Comparison of ENCODE assay signal across 34 cellular contexts in genomic region chr3:166071831-166072230, GRCh38.
"Had no signal": no experiment of that assay in that cellular context is flagged by ENCODE, and none has a peak within 500 bp of the region (broad histone marks: within the 10 kb centered on the region; RNA-seq: fewer than 3 reads in every experiment).

No MANE protein-coding gene starts in this region.

- H3K36me3 Mint-ChIP-seq: activated CD4-positive, alpha-beta memory T cell treated with anti-CD3 and anti-CD28 coated beads for 36 hours; activated CD8-positive, alpha-beta memory T cell treated with anti-CD3 and anti-CD28 coated beads, Interleukin-2, amount 10 ng/mL, durations not matched to agents 7 days and 5 days; activated naive CD4-positive, alpha-beta T cell treated with anti-CD3 and anti-CD28 coated beads, Interleukin-2, amount 50 U/mL, for 24 hours; activated naive CD8-positive, alpha-beta T cell treated with anti-CD3 and anti-CD28 coated beads for 36 hours had no signal

- H3K27ac Mint-ChIP-seq: activated CD4-positive, alpha-beta memory T cell treated with anti-CD3 and anti-CD28 coated beads for 36 hours; activated CD4-positive, alpha-beta T cell treated with anti-CD3 and anti-CD28 coated beads for 36 hours; activated CD4-positive, alpha-beta T cell treated with anti-CD3 and anti-CD28 coated beads, Interleukin-2, amount 10 ng/mL, durations not matched to agents 24 days and 14 days; activated CD8-positive, alpha-beta memory T cell treated with anti-CD3 and anti-CD28 coated beads, Interleukin-2, amount 10 ng/mL, durations not matched to agents 7 days and 5 days; activated CD8-positive, alpha-beta T cell treated with anti-CD3 and anti-CD28 coated beads, Interleukin-2, amount 10 ng/mL, durations not matched to agents 7 days and 5 days; activated naive CD4-positive, alpha-beta T cell treated with anti-CD3 and anti-CD28 coated beads for 36 hours; activated naive CD4-positive, alpha-beta T cell treated with anti-CD3 and anti-CD28 coated beads, Interleukin-2, amount 50 U/mL, for 24 hours; activated naive CD8-positive, alpha-beta T cell treated with anti-CD3 and anti-CD28 coated beads for 36 hours; activated naive CD8-positive, alpha-beta T cell treated with anti-CD3 and anti-CD28 coated beads, Interleukin-2, amount 50 U/mL, for 24 hours; activated T-helper 1 cell treated with anti-CD3 and anti-CD28 coated beads, Interleukin-12 subunit alpha, Interleukin-12 subunit beta, Interleukin-2, Interleukin-4 antibody, amounts not matched to agents 30 ng/mL and 10 ng/mL and 1 ng/mL, durations not matched to agents 14 hours and 24 hours and 36 hours; activated T-helper 2 cell treated with anti-CD3 and anti-CD28 coated beads, Interferon-gamma antibody, Interleukin-2, Interleukin-4, amounts not matched to agents 10 μg/mL and 5 μg/mL and 100 μg/mL, durations not matched to agents 14 hours and 24 hours and 36 hours; effector memory CD8-positive, alpha-beta T cell; T-helper 17 cell; T-helper 2 cell treated with Interferon-gamma antibody and Interleukin-4, amounts not matched to agents 5 μg/mL and 100 μg/mL, for 36 hours had no signal

- ATAC-seq: activated CD4-positive, alpha-beta T cell treated with anti-CD3 and anti-CD28 coated beads for 36 hours; activated CD8-positive, alpha-beta memory T cell treated with anti-CD3 and anti-CD28 coated beads, Interleukin-2, amount 10 ng/mL, durations not matched to agents 7 days and 5 days; activated CD8-positive, alpha-beta T cell treated with anti-CD3 and anti-CD28 coated beads, Interleukin-2, amount 10 ng/mL, durations not matched to agents 7 days and 5 days; activated naive CD8-positive, alpha-beta T cell treated with anti-CD3 and anti-CD28 coated beads, Interleukin-2, amount 50 U/mL, for 24 hours; body of pancreas; effector memory CD8-positive, alpha-beta T cell; foreskin keratinocyte; gastrocnemius medialis; T-helper 17 cell had no signal

- H3K27me3 Mint-ChIP-seq: activated CD4-positive, alpha-beta memory T cell treated with anti-CD3 and anti-CD28 coated beads for 36 hours; activated CD4-positive, alpha-beta T cell treated with anti-CD3 and anti-CD28 coated beads for 36 hours; activated CD4-positive, alpha-beta T cell treated with anti-CD3 and anti-CD28 coated beads, Interleukin-2, amount 10 ng/mL, durations not matched to agents 24 days and 14 days; activated CD8-positive, alpha-beta memory T cell treated with anti-CD3 and anti-CD28 coated beads, Interleukin-2, amount 10 ng/mL, durations not matched to agents 7 days and 5 days; activated naive CD4-positive, alpha-beta T cell treated with anti-CD3 and anti-CD28 coated beads, Interleukin-2, amount 50 U/mL, for 24 hours; activated naive CD8-positive, alpha-beta T cell treated with anti-CD3 and anti-CD28 coated beads for 36 hours; activated naive CD8-positive, alpha-beta T cell treated with anti-CD3 and anti-CD28 coated beads, Interleukin-2, amount 50 U/mL, for 24 hours; effector memory CD8-positive, alpha-beta T cell; T-helper 17 cell had no signal

- H3K9me3 Mint-ChIP-seq: activated CD4-positive, alpha-beta T cell treated with anti-CD3 and anti-CD28 coated beads, Interleukin-2, amount 10 ng/mL, durations not matched to agents 24 days and 14 days; activated naive CD4-positive, alpha-beta T cell treated with anti-CD3 and anti-CD28 coated beads, Interleukin-2, amount 50 U/mL, for 24 hours had no signal

- H3K4me3 Mint-ChIP-seq: activated CD4-positive, alpha-beta memory T cell treated with anti-CD3 and anti-CD28 coated beads for 36 hours; activated CD4-positive, alpha-beta T cell treated with anti-CD3 and anti-CD28 coated beads for 36 hours; activated CD4-positive, alpha-beta T cell treated with anti-CD3 and anti-CD28 coated beads, Interleukin-2, amount 10 ng/mL, durations not matched to agents 24 days and 14 days; activated CD8-positive, alpha-beta memory T cell treated with anti-CD3 and anti-CD28 coated beads, Interleukin-2, amount 10 ng/mL, durations not matched to agents 7 days and 5 days; activated CD8-positive, alpha-beta T cell treated with anti-CD3 and anti-CD28 coated beads, Interleukin-2, amount 10 ng/mL, durations not matched to agents 7 days and 5 days; activated naive CD4-positive, alpha-beta T cell treated with anti-CD3 and anti-CD28 coated beads for 36 hours; activated naive CD4-positive, alpha-beta T cell treated with anti-CD3 and anti-CD28 coated beads, Interleukin-2, amount 50 U/mL, for 24 hours; activated naive CD8-positive, alpha-beta T cell treated with anti-CD3 and anti-CD28 coated beads for 36 hours; activated naive CD8-positive, alpha-beta T cell treated with anti-CD3 and anti-CD28 coated beads, Interleukin-2, amount 50 U/mL, for 24 hours; activated T-helper 1 cell treated with anti-CD3 and anti-CD28 coated beads, Interleukin-12 subunit alpha, Interleukin-12 subunit beta, Interleukin-2, Interleukin-4 antibody, amounts not matched to agents 30 ng/mL and 10 ng/mL and 1 ng/mL, durations not matched to agents 14 hours and 24 hours and 36 hours; effector memory CD8-positive, alpha-beta T cell; T-helper 17 cell; T-helper 2 cell treated with Interferon-gamma antibody and Interleukin-4, amounts not matched to agents 5 μg/mL and 100 μg/mL, for 36 hours had no signal

- H3K4me1 Mint-ChIP-seq: activated CD4-positive, alpha-beta T cell treated with anti-CD3 and anti-CD28 coated beads for 36 hours; activated CD4-positive, alpha-beta T cell treated with anti-CD3 and anti-CD28 coated beads, Interleukin-2, amount 10 ng/mL, durations not matched to agents 24 days and 14 days; activated CD8-positive, alpha-beta memory T cell treated with anti-CD3 and anti-CD28 coated beads, Interleukin-2, amount 10 ng/mL, durations not matched to agents 7 days and 5 days; activated naive CD4-positive, alpha-beta T cell treated with anti-CD3 and anti-CD28 coated beads, Interleukin-2, amount 50 U/mL, for 24 hours; activated naive CD8-positive, alpha-beta T cell treated with anti-CD3 and anti-CD28 coated beads for 36 hours; activated naive CD8-positive, alpha-beta T cell treated with anti-CD3 and anti-CD28 coated beads, Interleukin-2, amount 50 U/mL, for 24 hours; T-helper 17 cell had no signal

- DNase-seq: activated CD4-positive, alpha-beta memory T cell treated with anti-CD3 and anti-CD28 coated beads for 36 hours; activated CD4-positive, alpha-beta T cell treated with anti-CD3 and anti-CD28 coated beads for 36 hours; activated CD4-positive, alpha-beta T cell treated with anti-CD3 and anti-CD28 coated beads, Interleukin-2, amount 10 ng/mL, durations not matched to agents 24 days and 14 days; activated CD4-positive, CD25-positive, alpha-beta regulatory T cell; activated CD4-positive, CD25-positive, alpha-beta regulatory T cell treated with anti-CD3 and anti-CD28 coated beads, Interleukin-2, amount 50 U/mL, for 72 hours; activated CD8-positive, alpha-beta memory T cell treated with anti-CD3 and anti-CD28 coated beads, Interleukin-2, amount 10 ng/mL, durations not matched to agents 7 days and 5 days; activated CD8-positive, alpha-beta memory T cell treated with anti-CD3 and anti-CD28 coated beads, Interleukin-2, amount 50 U/mL, for 4 hours; activated CD8-positive, alpha-beta T cell treated with anti-CD3 and anti-CD28 coated beads, Interleukin-2, amount 10 ng/mL, durations not matched to agents 7 days and 5 days; activated effector memory CD4-positive, alpha-beta T cell treated with anti-CD3 and anti-CD28 coated beads, Interleukin-2, amount 50 U/mL, for 16 hours; activated naive CD4-positive, alpha-beta T cell treated with anti-CD3 and anti-CD28 coated beads for 36 hours; activated naive CD8-positive, alpha-beta T cell treated with anti-CD3 and anti-CD28 coated beads for 36 hours; activated naive CD8-positive, alpha-beta T cell treated with anti-CD3 and anti-CD28 coated beads, Interleukin-2, amount 50 U/mL, for 24 hours; activated T-cell treated with anti-CD3 and anti-CD28 coated beads, Interleukin-2, amount 50 U/mL, for 1 hour; activated T-cell treated with anti-CD3 and anti-CD28 coated beads, Interleukin-2, amount 50 U/mL, for 48 hours; adrenal gland; amygdala; aorta; body of pancreas; caudate nucleus; cortex of kidney; dermis blood vessel endothelial cell; effector CD4-positive, alpha-beta T cell; effector memory CD8-positive, alpha-beta T cell; erythroblast; foreskin keratinocyte; gastrocnemius medialis; T-helper 1 cell; T-helper 17 cell; T1000; WERI-Rb-1 had no signal
